Comparison of ENCODE assay signal across 8 cellular contexts in genomic region chr13:40389081-40389641, GRCh38.
A peak's percentile ranks its signal among the peaks of the same experiment; 100 is the strongest.
DNase-seq lines count a peak whose midpoint lies in the region; ATAC-seq and TF ChIP-seq lines count a peak whose summit lies in the region.

No MANE protein-coding gene starts in this region.

- peak overlapping the region; percentile 61 for H2AFZ ChIP-seq in fibroblast of lung (ENCODE audit: low read length)

- in situ Hi-C loops in transverse colon (cut with MboI; ENCODE audit: low pct_ligation_motif_present in 1 of 4, low pct_unique_long_range_greater_than_20kb in 1 of 4, low sequenced_read_pairs in 3 of 4) = no loop called here

- H3K27ac ChIP-seq in fibroblast of lung (ENCODE audit: insufficient read depth, low read length) (no peak overlapping the region), transverse colon (peak overlapping the region; percentile 2 to 67 (median 42))

- H3K27me3 ChIP-seq in fibroblast of lung (ENCODE audit: control insufficient read depth, insufficient read depth, low read length) (no peaks in the 10 kb centered on the region), transverse colon (no peaks in the 10 kb centered on the region)

- CTCF ChIA-PET in WTC11 (lab: Charles Lee) = no interaction called here

- POLR2A ChIA-PET in WTC11 (lab: Charles Lee) = no interaction called here

- peaks cover 13% of the 10 kb centered on the region for H3K9me3 Mint-ChIP-seq in WTC11
- no peaks in the 10 kb centered on the region for H3K9me3 Mint-ChIP-seq in mesothelial cell of epicardium

- H3K36me3 Mint-ChIP-seq in T-helper 17 cell (ENCODE audit: low read depth) = no peaks in the 10 kb centered on the region
- H3K36me3 Mint-ChIP-seq in WTC11 = no peaks in the 10 kb centered on the region
- H3K36me3 Mint-ChIP-seq in mesothelial cell of epicardium = no peaks in the 10 kb centered on the region

- ATAC-seq in GM18505 (IDR thresholded peaks at IDR 0.05; ENCODE audit: unreplicated experiment) (peak; percentile 48), HG02759 (IDR thresholded peaks at IDR 0.05; ENCODE audit: unreplicated experiment) (peak; percentile 43), T-helper 17 cell (peak; percentile 78), WTC11 (no peak)

- H3K27ac Mint-ChIP-seq in T-helper 17 cell (peak overlapping the region; percentile 96), WTC11 (no peak overlapping the region), mesothelial cell of epicardium (no peak overlapping the region)

- H3K79me2 ChIP-seq in fibroblast of lung (ENCODE audit: control insufficient read depth, insufficient read depth, low read length) = no peaks in the 10 kb centered on the region

- intact Hi-C loops in transverse colon (cut with DNase I; ENCODE audit: low total_unique reads) (no loop called here), posterior vena cava (cut with DNase I) (no loop called here)

- peaks cover 21% of the 10 kb centered on the region for H3K4me1 Mint-ChIP-seq in T-helper 17 cell
- peaks cover 33% of the 10 kb centered on the region for H3K4me1 Mint-ChIP-seq in WTC11
- H3K4me1 Mint-ChIP-seq in mesothelial cell of epicardium = peaks cover 48% of the 10 kb centered on the region

- H3K36me3 ChIP-seq in fibroblast of lung (ENCODE audit: control insufficient read depth, insufficient read depth, low read length) = no peaks in the 10 kb centered on the region
- H3K36me3 ChIP-seq in transverse colon = no peaks in the 10 kb centered on the region

- TF ChIP-seq POLR2A in GM18505 (IDR thresholded peaks at IDR 0.05; ENCODE audit: borderline replicate concordance, extremely low read depth, insufficient read depth, insufficient read length) (no peak), transverse colon (IDR thresholded peaks at IDR 0.05) (no peak)

- H3K9ac ChIP-seq in fibroblast of lung (ENCODE audit: insufficient read depth, low read length) = no peak overlapping the region

- TF ChIP-seq CTCF in fibroblast of lung (conservative IDR thresholded peaks at IDR 0.05 in 1 of 2, IDR thresholded peaks at IDR 0.05 in 1 of 2; ENCODE audit: low read depth in 1 of 2, low read length in 2 of 2) = no peak
- TF ChIP-seq CTCF in transverse colon (IDR thresholded peaks at IDR 0.05) = no peak
- TF ChIP-seq CTCF in WTC11 (IDR thresholded peaks at IDR 0.05) = no peak
- no peak for TF ChIP-seq CTCF in mesothelial cell of epicardium (IDR thresholded peaks at IDR 0.05; ENCODE audit: unreplicated experiment)

- H3K27me3 Mint-ChIP-seq in T-helper 17 cell (no peaks in the 10 kb centered on the region), WTC11 (ENCODE audit: low read depth) (no peaks in the 10 kb centered on the region), mesothelial cell of epicardium (ENCODE audit: low read depth) (no peaks in the 10 kb centered on the region)

- 44% methylated on average over 10 of the region's 10 CpGs; no CpG with 5 or more reads in 1 of the 2 donors for WGBS in transverse colon (ENCODE audit: low coverage in 1 of 2), 2 donors

- no peaks in the 10 kb centered on the region for H3K9me3 ChIP-seq in T-helper 17 cell (ENCODE audit: control insufficient read depth, low read length, poor library complexity, severe bottlenecking)
- H3K9me3 ChIP-seq in fibroblast of lung (ENCODE audit: control insufficient read depth, insufficient read depth, low read depth, low read length) = no peaks in the 10 kb centered on the region
- no peaks in the 10 kb centered on the region for H3K9me3 ChIP-seq in transverse colon

- peaks cover 3% of the 10 kb centered on the region for H3K4me1 ChIP-seq in fibroblast of lung (ENCODE audit: control insufficient read depth, extremely low read depth, insufficient read depth, low read length)
- peaks cover 0 to 4% (median 0%) of the 10 kb centered on the region in 4 donors for H3K4me1 ChIP-seq in transverse colon

- no peaks in the 10 kb centered on the region for H4K20me1 ChIP-seq in fibroblast of lung (ENCODE audit: control insufficient read depth, extremely low read depth, insufficient read depth, low read length)

- peak overlapping the region; percentile 40 for H3K4me2 ChIP-seq in fibroblast of lung (ENCODE audit: extremely low read depth, insufficient read depth, low read length)

- no peak for TF ChIP-seq EP300 in transverse colon (IDR thresholded peaks at IDR 0.05; ENCODE audit: low read depth)

- DNase-seq in T-helper 17 cell (peak in 1 of 3 donors; percentile 24), fibroblast of lung (ENCODE audit: low read depth in 2 of 2) (no peak), transverse colon (no peak), WTC11 (ENCODE audit: low spot score) (no peak), mesothelial cell of epicardium (ENCODE audit: low spot score in 2 of 2, unreplicated experiment in 2 of 2) (no peak), posterior vena cava (ENCODE audit: low spot score) (no peak)

- H3K4me3 Mint-ChIP-seq in T-helper 17 cell (peak overlapping the region; percentile 86), WTC11 (no peak overlapping the region), mesothelial cell of epicardium (no peak overlapping the region)

- H3K4me3 ChIP-seq in fibroblast of lung (replicated peaks in 1 of 4; ENCODE audit: control extremely low read depth in 1 of 4, insufficient read depth in 1 of 4, low read depth in 3 of 4, low read length in 4 of 4) (no peak overlapping the region), transverse colon (no peak overlapping the region)

TF ChIP-seq in WTC11, 78 proteins besides CTCF, POLR2A, EP300 and RAD21 (continues in another document):
- TF ChIP-seq ESRRA (CRISPR knock-in tag; IDR thresholded peaks at IDR 0.05; ENCODE audit: borderline replicate concordance) (no peak), ZNF121 (CRISPR knock-in tag; IDR thresholded peaks at IDR 0.05) (no peak), ZMAT4 (CRISPR knock-in tag; IDR thresholded peaks at IDR 0.05) (no peak), FOXK1 (CRISPR knock-in tag; IDR thresholded peaks at IDR 0.05) (no peak), ZNF317 (CRISPR knock-in tag; IDR thresholded peaks at IDR 0.05; ENCODE audit: borderline replicate concordance, low read depth) (no peak)
- TF ChIP-seq, protein P1, sequence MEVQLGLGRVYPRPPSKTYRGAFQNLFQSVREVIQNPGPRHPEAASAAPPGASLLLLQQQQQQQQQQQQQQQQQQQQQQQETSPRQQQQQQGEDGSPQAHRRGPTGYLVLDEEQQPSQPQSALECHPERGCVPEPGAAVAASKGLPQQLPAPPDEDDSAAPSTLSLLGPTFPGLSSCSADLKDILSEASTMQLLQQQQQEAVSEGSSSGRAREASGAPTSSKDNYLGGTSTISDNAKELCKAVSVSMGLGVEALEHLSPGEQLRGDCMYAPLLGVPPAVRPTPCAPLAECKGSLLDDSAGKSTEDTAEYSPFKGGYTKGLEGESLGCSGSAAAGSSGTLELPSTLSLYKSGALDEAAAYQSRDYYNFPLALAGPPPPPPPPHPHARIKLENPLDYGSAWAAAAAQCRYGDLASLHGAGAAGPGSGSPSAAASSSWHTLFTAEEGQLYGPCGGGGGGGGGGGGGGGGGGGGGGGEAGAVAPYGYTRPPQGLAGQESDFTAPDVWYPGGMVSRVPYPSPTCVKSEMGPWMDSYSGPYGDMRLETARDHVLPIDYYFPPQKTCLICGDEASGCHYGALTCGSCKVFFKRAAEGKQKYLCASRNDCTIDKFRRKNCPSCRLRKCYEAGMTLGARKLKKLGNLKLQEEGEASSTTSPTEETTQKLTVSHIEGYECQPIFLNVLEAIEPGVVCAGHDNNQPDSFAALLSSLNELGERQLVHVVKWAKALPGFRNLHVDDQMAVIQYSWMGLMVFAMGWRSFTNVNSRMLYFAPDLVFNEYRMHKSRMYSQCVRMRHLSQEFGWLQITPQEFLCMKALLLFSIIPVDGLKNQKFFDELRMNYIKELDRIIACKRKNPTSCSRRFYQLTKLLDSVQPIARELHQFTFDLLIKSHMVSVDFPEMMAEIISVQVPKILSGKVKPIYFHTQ (CRISPR knock-in tag; IDR thresholded peaks at IDR 0.05) = no peak
- TF ChIP-seq, protein P2, sequence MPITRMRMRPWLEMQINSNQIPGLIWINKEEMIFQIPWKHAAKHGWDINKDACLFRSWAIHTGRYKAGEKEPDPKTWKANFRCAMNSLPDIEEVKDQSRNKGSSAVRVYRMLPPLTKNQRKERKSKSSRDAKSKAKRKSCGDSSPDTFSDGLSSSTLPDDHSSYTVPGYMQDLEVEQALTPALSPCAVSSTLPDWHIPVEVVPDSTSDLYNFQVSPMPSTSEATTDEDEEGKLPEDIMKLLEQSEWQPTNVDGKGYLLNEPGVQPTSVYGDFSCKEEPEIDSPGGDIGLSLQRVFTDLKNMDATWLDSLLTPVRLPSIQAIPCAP (CRISPR knock-in tag; IDR thresholded peaks at IDR 0.05) = no peak
- TF ChIP-seq, protein P3, sequence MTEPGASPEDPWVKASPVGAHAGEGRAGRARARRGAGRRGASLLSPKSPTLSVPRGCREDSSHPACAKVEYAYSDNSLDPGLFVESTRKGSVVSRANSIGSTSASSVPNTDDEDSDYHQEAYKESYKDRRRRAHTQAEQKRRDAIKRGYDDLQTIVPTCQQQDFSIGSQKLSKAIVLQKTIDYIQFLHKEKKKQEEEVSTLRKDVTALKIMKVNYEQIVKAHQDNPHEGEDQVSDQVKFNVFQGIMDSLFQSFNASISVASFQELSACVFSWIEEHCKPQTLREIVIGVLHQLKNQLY (CRISPR knock-in tag; IDR thresholded peaks at IDR 0.05) = no peak
